In the genomic region with DNA sequence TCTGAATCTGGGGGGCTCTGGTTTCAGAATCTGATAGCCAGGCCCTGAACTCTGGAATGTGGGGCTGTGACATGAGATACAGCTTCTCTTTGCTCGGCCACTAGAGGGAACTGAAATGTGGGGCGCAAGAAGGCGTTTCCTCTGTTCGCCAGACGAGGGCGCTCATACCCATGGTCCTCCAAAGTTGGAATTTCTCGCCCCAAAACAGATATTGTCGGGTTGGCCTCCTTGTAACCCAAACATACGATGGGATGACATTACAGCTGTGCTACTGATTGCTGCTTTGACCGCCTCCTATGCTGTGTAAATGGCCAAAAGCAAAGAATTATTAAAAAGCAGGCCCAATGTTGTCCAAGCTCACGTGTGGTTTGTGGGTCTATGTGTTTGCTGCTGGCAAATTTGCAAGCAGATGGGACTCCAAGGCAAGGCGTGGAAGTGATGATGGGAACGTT, we compare ENCODE assay signal across 8 cellular contexts. TPM values are rescaled to one million over a fixed set of nuclear protein-coding genes. Genes with fewer than 3 reads are reported as not detected.
DNase-seq lines count a peak whose midpoint lies in the region; ATAC-seq lines count a peak whose summit lies in the region.

No MANE protein-coding gene starts in this region.

- in situ Hi-C loops in KBM-7 (cut with MboI; ENCODE audit: low pct_unique_long_range_greater_than_20kb, low sequenced_read_pairs), result loop anchor here (25.0 kb wide), 1 partner anchor 106 kb away; no protein-coding TSS in a partner anchor

- CTCF ChIA-PET in activated naive CD4-positive, alpha-beta T cell treated with anti-CD3 and anti-CD28 coated beads for 36 hours (lab: Charles Lee), result interaction anchor here (0.6 to 4.2 kb wide), 78 partner anchors 9 to 540 kb away, joined by 3 to 46 read pairs (median 4); no protein-coding TSS in a partner anchor

- H3K27ac Mint-ChIP-seq in activated naive CD4-positive, alpha-beta T cell treated with anti-CD3 and anti-CD28 coated beads for 36 hours, result no peak overlapping the region

- H3K4me1 Mint-ChIP-seq in activated naive CD4-positive, alpha-beta T cell treated with anti-CD3 and anti-CD28 coated beads for 36 hours (ENCODE audit: low read depth), result no peaks in the 10 kb centered on the region

- no peaks in the 10 kb centered on the region for H3K9me3 Mint-ChIP-seq in activated naive CD4-positive, alpha-beta T cell treated with anti-CD3 and anti-CD28 coated beads for 36 hours

- H3K36me3 Mint-ChIP-seq in activated naive CD4-positive, alpha-beta T cell treated with anti-CD3 and anti-CD28 coated beads for 36 hours (ENCODE audit: low read depth), result no peaks in the 10 kb centered on the region

- H3K4me3 Mint-ChIP-seq in activated naive CD4-positive, alpha-beta T cell treated with anti-CD3 and anti-CD28 coated beads for 36 hours, result no peak overlapping the region

- no peaks in the 10 kb centered on the region for H3K27me3 Mint-ChIP-seq in activated naive CD4-positive, alpha-beta T cell treated with anti-CD3 and anti-CD28 coated beads for 36 hours (ENCODE audit: low read depth)

- DNase-seq in GDM1 (lab: John Stamatoyannopoulos, UW) (peak; percentile 67), KBM-7 (peak; percentile 82), SK-N-DZ (ENCODE audit: low spot score) (peak; percentile 72), head of caudate nucleus (peak; percentile 8 to 87 (median 66)), retina (peak; percentile 77)
- DNase-seq in activated naive CD4-positive, alpha-beta T cell treated with anti-CD3 and anti-CD28 coated beads for 36 hours, result peak; percentile 88

- ATAC-seq in HG03439 (IDR thresholded peaks at IDR 0.05; ENCODE audit: unreplicated experiment) (no peak), GM19397 (IDR thresholded peaks at IDR 0.05; ENCODE audit: unreplicated experiment) (no peak)

- intact Hi-C loops in activated naive CD4-positive, alpha-beta T cell treated with anti-CD3 and anti-CD28 coated beads for 36 hours (cut with micrococcal nuclease), result loop anchor here (1.0 to 5.0 kb wide), 9 partner anchors 42 to 590 kb away; no protein-coding TSS in a partner anchor
- intact Hi-C loops in head of caudate nucleus (cut with DNase I), result loop anchor here (10.0 kb wide), 1 partner anchor 502 kb away; a partner anchor contains a TSS

RNA-seq across cellular contexts. Expression of a gene that starts 13.1 kb away (rescaled TPM):
- polyA plus RNA-seq in SK-N-DZ (2014; cell fraction: cytosol; rRNA removed), result 24.2 and 32.3 TPM in 2 replicates
- 19.7 and 28.7 TPM in 2 replicates for polyA plus RNA-seq in SK-N-DZ (2014; cell fraction: nucleus; rRNA removed)
- 10 to 100 TPM; 38.8 to 39.0 TPM for total RNA-seq in activated naive CD4-positive, alpha-beta T cell treated with anti-CD3 and anti-CD28 coated beads for 36 hours
